In genomic region chr2:28288620-28289019, GRCh38 we compare ENCODE assay signal across 36 cellular contexts.
"Had no signal": no experiment of that assay in that cellular context is flagged by ENCODE, and none has a peak within 500 bp of the region (broad histone marks: within the 10 kb centered on the region; RNA-seq: fewer than 3 reads in every experiment).

No MANE protein-coding gene starts in this region.

- H3K9me3 Mint-ChIP-seq: activated B cell treated with CpG ODN at 0.5 μM for 24 hours; activated CD4-positive, alpha-beta memory T cell treated with anti-CD3 and anti-CD28 coated beads for 36 hours; activated CD4-positive, alpha-beta T cell treated with anti-CD3 and anti-CD28 coated beads, Interleukin-2, amount 10 ng/mL, durations not matched to agents 24 days and 14 days; activated CD8-positive, alpha-beta T cell treated with anti-CD3 and anti-CD28 coated beads for 36 hours; activated naive CD4-positive, alpha-beta T cell treated with anti-CD3 and anti-CD28 coated beads, Interleukin-2, amount 50 U/mL, for 72 hours; activated naive CD8-positive, alpha-beta T cell treated with anti-CD3 and anti-CD28 coated beads for 36 hours; activated T-cell treated with anti-CD3 and anti-CD28 coated beads, Interleukin-2, amount 50 U/mL, for 4 hours; activated T-cell treated with anti-CD3 and anti-CD28 coated beads, Interleukin-2, amount 50 U/mL, for 72 hours; activated T-helper 1 cell treated with anti-CD3 and anti-CD28 coated beads, Interleukin-12 subunit alpha, Interleukin-12 subunit beta, Interleukin-2, Interleukin-4 antibody, amounts not matched to agents 30 ng/mL and 10 ng/mL and 1 ng/mL, durations not matched to agents 14 hours and 24 hours and 36 hours; activated T-helper 17 cell treated with anti-CD3 and anti-CD28 coated beads, Interleukin-2, amount 50 U/mL, for 72 hours; brain; central memory CD8-positive, alpha-beta T cell; T-helper 1 cell treated with Interleukin-12 subunit alpha and Interleukin-12 subunit beta and Interleukin-4 antibody, amounts not matched to agents 30 μg/mL and 1 μg/mL, for 36 hours; T-helper 2 cell treated with Interferon-gamma antibody and Interleukin-4, amounts not matched to agents 5 μg/mL and 100 μg/mL, for 36 hours had no signal

- H3K4me3 Mint-ChIP-seq: activated B cell treated with CpG ODN at 0.5 μM for 24 hours; activated CD4-positive, alpha-beta memory T cell treated with anti-CD3 and anti-CD28 coated beads for 36 hours; activated CD4-positive, alpha-beta T cell treated with anti-CD3 and anti-CD28 coated beads, Interleukin-2, amount 10 ng/mL, durations not matched to agents 24 days and 14 days; activated CD8-positive, alpha-beta T cell treated with anti-CD3 and anti-CD28 coated beads for 36 hours; activated naive CD8-positive, alpha-beta T cell treated with anti-CD3 and anti-CD28 coated beads for 36 hours; activated T-cell treated with anti-CD3 and anti-CD28 coated beads, Interleukin-2, amount 50 U/mL, for 4 hours; activated T-cell treated with anti-CD3 and anti-CD28 coated beads, Interleukin-2, amount 50 U/mL, for 72 hours; activated T-helper 1 cell treated with anti-CD3 and anti-CD28 coated beads, Interleukin-12 subunit alpha, Interleukin-12 subunit beta, Interleukin-2, Interleukin-4 antibody, amounts not matched to agents 30 ng/mL and 10 ng/mL and 1 ng/mL, durations not matched to agents 14 hours and 24 hours and 36 hours; activated T-helper 17 cell treated with anti-CD3 and anti-CD28 coated beads, Interleukin-2, amount 50 U/mL, for 72 hours; brain; central memory CD8-positive, alpha-beta T cell; T-helper 1 cell treated with Interleukin-12 subunit alpha and Interleukin-12 subunit beta and Interleukin-4 antibody, amounts not matched to agents 30 μg/mL and 1 μg/mL, for 36 hours; T-helper 2 cell treated with Interferon-gamma antibody and Interleukin-4, amounts not matched to agents 5 μg/mL and 100 μg/mL, for 36 hours had no signal

- H3K4me1 Mint-ChIP-seq: activated B cell treated with CpG ODN at 0.5 μM for 24 hours had no signal

- ATAC-seq: activated CD8-positive, alpha-beta T cell treated with anti-CD3 and anti-CD28 coated beads for 36 hours; activated naive CD4-positive, alpha-beta T cell treated with anti-CD3 and anti-CD28 coated beads, Interleukin-2, amount 50 U/mL, for 72 hours; activated T-cell treated with anti-CD3 and anti-CD28 coated beads, Interleukin-2, amount 50 U/mL, for 4 hours; activated T-cell treated with anti-CD3 and anti-CD28 coated beads, Interleukin-2, amount 50 U/mL, for 72 hours; activated T-helper 17 cell treated with anti-CD3 and anti-CD28 coated beads, Interleukin-2, amount 50 U/mL, for 72 hours had no signal

- H3K27ac ChIP-seq: adrenal gland, cardiac muscle cell, VCaP had no signal

- H3K36me3 Mint-ChIP-seq: brain had no signal

- FAIRE-seq: bronchial epithelial cell had no signal

- H3K27me3 Mint-ChIP-seq: activated B cell treated with CpG ODN at 0.5 μM for 24 hours; activated CD4-positive, alpha-beta memory T cell treated with anti-CD3 and anti-CD28 coated beads for 36 hours; activated CD4-positive, alpha-beta T cell treated with anti-CD3 and anti-CD28 coated beads, Interleukin-2, amount 10 ng/mL, durations not matched to agents 24 days and 14 days; activated CD8-positive, alpha-beta T cell treated with anti-CD3 and anti-CD28 coated beads for 36 hours; activated naive CD8-positive, alpha-beta T cell treated with anti-CD3 and anti-CD28 coated beads for 36 hours; activated T-helper 17 cell treated with anti-CD3 and anti-CD28 coated beads, Interleukin-2, amount 50 U/mL, for 72 hours; central memory CD8-positive, alpha-beta T cell had no signal

- H3K27me3 ChIP-seq: adrenal gland, cardiac muscle cell had no signal

- H3K36me3 ChIP-seq: adrenal gland, cardiac muscle cell had no signal

- H3K27ac Mint-ChIP-seq: activated B cell treated with CpG ODN at 0.5 μM for 24 hours; activated CD4-positive, alpha-beta memory T cell treated with anti-CD3 and anti-CD28 coated beads for 36 hours; activated CD4-positive, alpha-beta T cell treated with anti-CD3 and anti-CD28 coated beads, Interleukin-2, amount 10 ng/mL, durations not matched to agents 24 days and 14 days; activated CD8-positive, alpha-beta T cell treated with anti-CD3 and anti-CD28 coated beads for 36 hours; activated naive CD4-positive, alpha-beta T cell treated with anti-CD3 and anti-CD28 coated beads, Interleukin-2, amount 50 U/mL, for 72 hours; activated naive CD8-positive, alpha-beta T cell treated with anti-CD3 and anti-CD28 coated beads for 36 hours; activated T-cell treated with anti-CD3 and anti-CD28 coated beads, Interleukin-2, amount 50 U/mL, for 72 hours; activated T-helper 1 cell treated with anti-CD3 and anti-CD28 coated beads, Interleukin-12 subunit alpha, Interleukin-12 subunit beta, Interleukin-2, Interleukin-4 antibody, amounts not matched to agents 30 ng/mL and 10 ng/mL and 1 ng/mL, durations not matched to agents 14 hours and 24 hours and 36 hours; activated T-helper 17 cell treated with anti-CD3 and anti-CD28 coated beads, Interleukin-2, amount 50 U/mL, for 72 hours; brain; T-helper 1 cell treated with Interleukin-12 subunit alpha and Interleukin-12 subunit beta and Interleukin-4 antibody, amounts not matched to agents 30 μg/mL and 1 μg/mL, for 36 hours; T-helper 2 cell treated with Interferon-gamma antibody and Interleukin-4, amounts not matched to agents 5 μg/mL and 100 μg/mL, for 36 hours had no signal

- H3K4me3 ChIP-seq: adrenal gland, cardiac muscle cell had no signal

- DNase-seq: activated B cell treated with CpG ODN at 0.5 μM for 24 hours; activated CD4-positive, alpha-beta memory T cell treated with anti-CD3 and anti-CD28 coated beads for 36 hours; activated CD4-positive, alpha-beta T cell treated with anti-CD3 and anti-CD28 coated beads for 4 hours; activated CD4-positive, alpha-beta T cell treated with anti-CD3 and anti-CD28 coated beads, Interleukin-2, amount 10 ng/mL, durations not matched to agents 24 days and 14 days; activated CD4-positive, alpha-beta T cell treated with anti-CD3 and anti-CD28 coated beads, Interleukin-2, amount 50 U/mL, for 1 hour; activated CD4-positive, alpha-beta T cell treated with anti-CD3 and anti-CD28 coated beads, Interleukin-2, amount 50 U/mL, for 4 hours; activated CD4-positive, CD25-positive, alpha-beta regulatory T cell treated with anti-CD3 and anti-CD28 coated beads, Interleukin-2, amount 50 U/mL, for 72 hours; activated CD8-positive, alpha-beta memory T cell treated with anti-CD3 and anti-CD28 coated beads, Interleukin-2, amount 50 U/mL, for 4 hours; activated CD8-positive, alpha-beta T cell treated with anti-CD3 and anti-CD28 coated beads for 36 hours; activated effector memory CD4-positive, alpha-beta T cell treated with anti-CD3 and anti-CD28 coated beads, Interleukin-2, amount 50 U/mL, for 16 hours; activated gamma-delta T cell treated with Interleukin-2 at 50 U/mL for 16 hours; activated naive CD4-positive, alpha-beta T cell; activated naive CD4-positive, alpha-beta T cell treated with anti-CD3 and anti-CD28 coated beads, Interleukin-2, amount 50 U/mL, for 16 hours; activated naive CD8-positive, alpha-beta T cell treated with anti-CD3 and anti-CD28 coated beads for 36 hours; activated T-cell treated with anti-CD3 and anti-CD28 coated beads for 4 hours; activated T-cell treated with anti-CD3 and anti-CD28 coated beads, Interleukin-2, amount 50 U/mL, for 1 hour; activated T-cell treated with anti-CD3 and anti-CD28 coated beads, Interleukin-2, amount 50 U/mL, for 4 hours; activated T-cell treated with anti-CD3 and anti-CD28 coated beads, Interleukin-2, amount 50 U/mL, for 72 hours; adrenal gland; amniotic stem cell; aorta; caudate nucleus; cerebellar nuclear complex; T-helper 1 cell; T-helper 2 cell; T-helper 9 cell had no signal

- H3K9me3 ChIP-seq: adrenal gland had no signal
